10 cellular contexts compared by ENCODE assay signal in the genomic region with DNA sequence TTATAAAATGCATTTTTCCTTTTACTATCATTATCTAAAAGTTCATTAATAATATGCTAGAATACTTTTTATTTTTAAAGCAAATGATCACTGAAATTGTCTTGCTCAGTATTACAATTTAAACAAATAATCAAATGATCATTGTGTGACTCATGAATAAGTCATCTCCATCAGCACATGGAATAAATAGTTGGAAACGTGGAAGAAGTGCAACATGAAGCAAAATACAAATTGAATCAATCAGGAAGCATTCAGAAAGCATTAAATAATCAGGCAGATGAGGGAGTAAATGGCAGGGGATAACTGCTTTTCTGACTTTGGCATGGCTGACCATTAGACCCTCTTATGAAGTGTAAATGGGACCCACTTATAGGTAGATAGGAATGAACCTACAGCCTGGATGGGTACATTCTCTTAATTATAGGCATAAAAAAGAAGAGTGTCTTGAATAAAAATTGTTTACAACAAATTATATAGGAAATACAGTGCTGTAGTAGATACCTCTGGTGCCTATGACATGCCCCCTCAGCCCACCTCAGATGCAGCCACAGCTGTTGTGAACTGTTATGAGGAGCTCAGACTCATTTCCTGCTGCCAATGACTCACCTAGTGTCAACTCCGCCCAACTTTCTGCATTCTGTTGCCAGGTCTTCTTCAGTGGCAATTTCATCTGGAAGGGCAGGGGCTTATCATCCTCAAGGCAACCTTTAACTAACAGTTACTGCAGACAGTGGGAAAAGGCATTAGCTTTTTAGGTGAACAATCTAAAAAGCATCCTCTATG.
DNase-seq lines count a peak whose midpoint lies in the region; ATAC-seq and TF ChIP-seq lines count a peak whose summit lies in the region.
"Had no signal": no experiment of that assay in that cellular context is flagged by ENCODE, and none has a peak within 500 bp of the region (broad histone marks: within the 10 kb centered on the region; RNA-seq: fewer than 3 reads in every experiment).

No MANE protein-coding gene starts in this region.

- no peak for ATAC-seq in Panc1
- no peak for ATAC-seq in HG02642 (IDR thresholded peaks at IDR 0.05; ENCODE audit: poor library complexity, unreplicated experiment)

- intact Hi-C loops in Panc1 (cut with micrococcal nuclease; ENCODE audit: unreplicated experiment) (no loop called here), prostate gland (cut with DNase I) (no loop called here)

- DNase-seq in ELR (ENCODE audit: low read depth): peak; percentile 89
- peak; percentile 40 for DNase-seq in H4 (ENCODE audit: low spot score)
- peak; percentile 13 for DNase-seq in Panc1 (ENCODE audit: low read depth, low spot score)
- DNase-seq in glomerular endothelial cell (ENCODE audit: extremely low read depth, low read depth, low spot score): peak; percentile 7
- DNase-seq in middle frontal gyrus (ENCODE audit: extremely low spot score, low spot score): no peak
- DNase-seq in glomerular visceral epithelial cell (ENCODE audit: extremely low spot score): no peak
- no peak for DNase-seq in prostate gland (ENCODE audit: low spot score)
- DNase-seq: RPMI8226 had no signal

- POLR2A ChIA-PET in Panc1 (lab: Charles Lee): no interaction called here

- BruUV-seq in Panc1 (replicated peaks; lab: Mats Ljungman, UMichigan): no TSS peak

- no peaks in the 10 kb centered on the region for H3K27me3 ChIP-seq in Panc1 (ENCODE audit: control insufficient read depth, insufficient read depth, low read length)
- H3K27me3 ChIP-seq in prostate gland (replicated peaks; ENCODE audit: insufficient read depth): no peaks in the 10 kb centered on the region
- H3K27me3 ChIP-seq: suprapubic skin had no signal

- 70% methylated on average over 2 of the region's 2 CpGs for WGBS in prostate gland

- H3K4me1 ChIP-seq in Panc1 (ENCODE audit: control insufficient read depth, insufficient read depth, low read length) (no peaks in the 10 kb centered on the region), prostate gland (replicated peaks) (no peaks in the 10 kb centered on the region)
- H3K4me1 ChIP-seq: suprapubic skin had no signal

- no peak for TF ChIP-seq POLR2A in prostate gland (IDR thresholded peaks at IDR 0.05)

- no peak for TF ChIP-seq CTCF in Panc1 (IDR thresholded peaks at IDR 0.05)
- no peak for TF ChIP-seq CTCF in prostate gland (IDR thresholded peaks at IDR 0.05)

- H3K4me3 ChIP-seq in Panc1 (ENCODE audit: low read depth in 2 of 2, low read length in 2 of 2): no peak overlapping the region
- H3K4me3 ChIP-seq in prostate gland: no peak overlapping the region
- H3K4me3 ChIP-seq: suprapubic skin had no signal

- CTCF ChIA-PET in Panc1 (lab: Charles Lee): no interaction called here

- H3K27ac ChIP-seq in Panc1 (ENCODE audit: low read length) (no peak overlapping the region), prostate gland (no peak overlapping the region)
- H3K27ac ChIP-seq: suprapubic skin had no signal

- in situ Hi-C loops in Panc1 (cut with HindIII; ENCODE audit: low pct_unique_long_range_greater_than_20kb, low sequenced_read_pairs): no loop called here

- H3K9me3 ChIP-seq in Panc1 (ENCODE audit: control insufficient read depth, insufficient read depth, low read depth, low read length) (no peaks in the 10 kb centered on the region; the same call in 1 of the 2 replicates), prostate gland (no peaks in the 10 kb centered on the region)
- H3K9me3 ChIP-seq: suprapubic skin had no signal

- no peaks in the 10 kb centered on the region for H3K36me3 ChIP-seq in Panc1 (ENCODE audit: control insufficient read depth, insufficient read depth, low read length)
- no peaks in the 10 kb centered on the region for H3K36me3 ChIP-seq in prostate gland
- H3K36me3 ChIP-seq: suprapubic skin had no signal

Comparison
In these comparisons a context has a peak if more than half of its experiments do, and no peak if none do; other contexts are left out.
1. DNase-seq: peak in ELR (single experiment), H4 (single experiment), Panc1 (single experiment) and glomerular endothelial cell (single experiment); none in middle frontal gyrus (single experiment), glomerular visceral epithelial cell (single experiment) and prostate gland (single experiment).